Comparison of ENCODE assay signal across 17 cellular contexts in genomic region chr4:23084559-23085248, GRCh38.
A peak's percentile ranks its signal among the peaks of the same experiment; 100 is the strongest.
DNase-seq lines count a peak whose midpoint lies in the region; ATAC-seq, FAIRE-seq and TF ChIP-seq lines count a peak whose summit lies in the region.
"Had no signal": no experiment of that assay in that cellular context is flagged by ENCODE, and none has a peak within 500 bp of the region (broad histone marks: within the 10 kb centered on the region; RNA-seq: fewer than 3 reads in every experiment).

No MANE protein-coding gene starts in this region.

- no peak for FAIRE-seq in HTR-8/SVneo (lab: Jason Lieb, UNC)
- FAIRE-seq: colon had no signal

- DNase-seq in NOMO-1 (lab: John Stamatoyannopoulos, UW; ENCODE audit: unreplicated experiment in 2 of 2), result peak; percentile 33 to 59
- peak; percentile 52 for DNase-seq in astrocyte of the spinal cord (ENCODE audit: low read depth, low spot score)
- peak; percentile 5 for DNase-seq in left kidney (ENCODE audit: low read depth, low spot score)
- DNase-seq in HTR-8/SVneo (ENCODE audit: insufficient read length, low spot score), result no peak
- no peak for DNase-seq in NCI-H82 (lab: John Stamatoyannopoulos, UW)
- no peak for DNase-seq in activated CD4-positive, CD25-positive, alpha-beta regulatory T cell treated with anti-CD3 and anti-CD28 coated beads, Interleukin-2, amount 50 U/mL, for 72 hours
- no peak for DNase-seq in dermis blood vessel endothelial cell
- DNase-seq: activated CD4-positive, alpha-beta T cell treated with anti-CD3 and anti-CD28 coated beads for 48 hours; activated T-cell treated with anti-CD3 and anti-CD28 coated beads, Interleukin-2, amount 50 U/mL, for 4 hours; DMS153; erythroblast; NCI-H1417 treated with DMSO at 0.1 percent for 48 hours; NCI-H2227 treated with DMSO at 0.1 percent for 48 hours; T-helper 17 cell had no signal

- peak; percentile 73 for ATAC-seq in GM18870 (IDR thresholded peaks at IDR 0.05; ENCODE audit: unreplicated experiment)
- ATAC-seq: activated T-cell treated with anti-CD3 and anti-CD28 coated beads, Interleukin-2, amount 50 U/mL, for 4 hours; T-helper 17 cell had no signal

- no peak overlapping the region for H3K4me3 ChIP-seq in astrocyte of the spinal cord (ENCODE audit: low read depth, low read length)
- H3K4me3 ChIP-seq: suprapubic skin had no signal

- in situ Hi-C loops in astrocyte of the spinal cord (cut with HindIII; ENCODE audit: low sequenced_read_pairs), result no loop called here

- no peak for TF ChIP-seq CTCF in astrocyte of the spinal cord (IDR thresholded peaks at IDR 0.05; ENCODE audit: low read depth, low read length)

Comparison
In these comparisons a context has a peak if more than half of its experiments do, and no peak if none do; other contexts are left out.
1. DNase-seq: peak in NOMO-1 (2 of 2), astrocyte of the spinal cord (single experiment) and left kidney (single experiment); none in HTR-8/SVneo (single experiment), NCI-H82 (single experiment), activated CD4-positive, CD25-positive, alpha-beta regulatory T cell treated with anti-CD3 and anti-CD28 coated beads, Interleukin-2, amount 50 U/mL, for 72 hours (single experiment) and dermis blood vessel endothelial cell (single experiment).